Comparison of ENCODE assay signal across 24 cellular contexts in genomic region chr15:88284441-88285106, GRCh38. TPM values are rescaled to one million over a fixed set of nuclear protein-coding genes. Genes with fewer than 3 reads are reported as not detected.
"Had no signal": no experiment of that assay in that cellular context is flagged by ENCODE, and none has a peak within 500 bp of the region (broad histone marks: within the 10 kb centered on the region; RNA-seq: fewer than 3 reads in every experiment).

No MANE protein-coding gene starts in this region.

- H3K79me2 ChIP-seq: parathyroid adenoma had no signal

- H3K36me3 Mint-ChIP-seq: activated CD8-positive, alpha-beta memory T cell treated with anti-CD3 and anti-CD28 coated beads, Interleukin-2, amount 10 ng/mL, durations not matched to agents 7 days and 5 days; activated naive CD8-positive, alpha-beta T cell treated with anti-CD3 and anti-CD28 coated beads, Interleukin-2, amount 10 ng/mL, durations not matched to agents 7 days and 5 days; brain; naive B cell; T-cell had no signal

- DNase-seq: activated CD4-positive, alpha-beta memory T cell treated with anti-CD3 and anti-CD28 coated beads, Interleukin-2, amount 10 ng/mL, durations not matched to agents 7 days and 5 days; activated CD4-positive, alpha-beta T cell treated with anti-CD3 and anti-CD28 coated beads for 48 hours; activated CD4-positive, CD25-positive, alpha-beta regulatory T cell; activated CD8-positive, alpha-beta memory T cell treated with anti-CD3 and anti-CD28 coated beads, Interleukin-2, amount 10 ng/mL, durations not matched to agents 7 days and 5 days; activated naive CD4-positive, alpha-beta T cell; activated naive CD8-positive, alpha-beta T cell treated with anti-CD3 and anti-CD28 coated beads, Interleukin-2, amount 10 ng/mL, durations not matched to agents 7 days and 5 days; foreskin keratinocyte; hypothalamus; mammary epithelial cell; mucosa of descending colon; naive B cell; stimulated activated CD4-positive, alpha-beta T cell treated with anti-CD3 and anti-CD28 coated beads, Interleukin-2, amount 100 ng/mL, for 24 hours; stimulated activated naive CD8-positive, alpha-beta T cell treated with anti-CD3 and anti-CD28 coated beads, Interleukin-15, Interleukin-2, amounts not matched to agents 100 U/mL and 50 U/mL, for 24 hours; substantia nigra; T-cell; tibial artery had no signal

- H3K27ac ChIP-seq: coronary artery, foreskin keratinocyte, parathyroid adenoma, tibial artery had no signal

- H3K9ac ChIP-seq: parathyroid adenoma had no signal

- H3K36me3 ChIP-seq: tibial artery had no signal

- H3K4me3 Mint-ChIP-seq: activated CD4-positive, alpha-beta memory T cell treated with anti-CD3 and anti-CD28 coated beads, Interleukin-2, amount 10 ng/mL, durations not matched to agents 7 days and 5 days; activated CD8-positive, alpha-beta memory T cell treated with anti-CD3 and anti-CD28 coated beads, Interleukin-2, amount 10 ng/mL, durations not matched to agents 7 days and 5 days; activated naive CD8-positive, alpha-beta T cell treated with anti-CD3 and anti-CD28 coated beads, Interleukin-2, amount 10 ng/mL, durations not matched to agents 7 days and 5 days; brain; central memory CD8-positive, alpha-beta T cell; naive B cell; T-cell had no signal

- H3K27me3 ChIP-seq: foreskin keratinocyte had no signal

- H3K9me3 ChIP-seq: mucosa of descending colon had no signal

- H3K9me3 Mint-ChIP-seq: activated CD4-positive, alpha-beta memory T cell treated with anti-CD3 and anti-CD28 coated beads, Interleukin-2, amount 10 ng/mL, durations not matched to agents 7 days and 5 days; activated naive CD8-positive, alpha-beta T cell treated with anti-CD3 and anti-CD28 coated beads, Interleukin-2, amount 10 ng/mL, durations not matched to agents 7 days and 5 days; central memory CD8-positive, alpha-beta T cell; T-cell had no signal

- H3K4me3 ChIP-seq: coronary artery, mucosa of descending colon, tibial artery had no signal

- H3K27ac Mint-ChIP-seq: activated CD4-positive, alpha-beta memory T cell treated with anti-CD3 and anti-CD28 coated beads, Interleukin-2, amount 10 ng/mL, durations not matched to agents 7 days and 5 days; activated CD8-positive, alpha-beta memory T cell treated with anti-CD3 and anti-CD28 coated beads, Interleukin-2, amount 10 ng/mL, durations not matched to agents 7 days and 5 days; activated naive CD8-positive, alpha-beta T cell treated with anti-CD3 and anti-CD28 coated beads, Interleukin-2, amount 10 ng/mL, durations not matched to agents 7 days and 5 days; brain; naive B cell; T-cell had no signal

- ATAC-seq: activated CD8-positive, alpha-beta memory T cell treated with anti-CD3 and anti-CD28 coated beads, Interleukin-2, amount 10 ng/mL, durations not matched to agents 7 days and 5 days; foreskin keratinocyte; left lobe of liver; mucosa of descending colon; stimulated activated naive CD8-positive, alpha-beta T cell treated with anti-CD3 and anti-CD28 coated beads, Interleukin-15, Interleukin-2, amounts not matched to agents 100 U/mL and 50 U/mL, for 24 hours; T-cell had no signal

- H3K4me1 ChIP-seq: foreskin keratinocyte, parathyroid adenoma, tibial artery had no signal

- H3K4me1 Mint-ChIP-seq: activated CD4-positive, alpha-beta memory T cell treated with anti-CD3 and anti-CD28 coated beads, Interleukin-2, amount 10 ng/mL, durations not matched to agents 7 days and 5 days; activated CD8-positive, alpha-beta memory T cell treated with anti-CD3 and anti-CD28 coated beads, Interleukin-2, amount 10 ng/mL, durations not matched to agents 7 days and 5 days; activated naive CD8-positive, alpha-beta T cell treated with anti-CD3 and anti-CD28 coated beads, Interleukin-2, amount 10 ng/mL, durations not matched to agents 7 days and 5 days; central memory CD8-positive, alpha-beta T cell; naive B cell; T-cell had no signal

RNA-seq across cellular contexts. Expression of gene NTRK3, which starts 28.0 kb away (rescaled TPM):
- total RNA-seq: activated CD4-positive, alpha-beta memory T cell treated with anti-CD3 and anti-CD28 coated beads, Interleukin-2, amount 10 ng/mL, durations not matched to agents 7 days and 5 days; activated CD8-positive, alpha-beta memory T cell treated with anti-CD3 and anti-CD28 coated beads, Interleukin-2, amount 10 ng/mL, durations not matched to agents 7 days and 5 days; activated naive CD8-positive, alpha-beta T cell treated with anti-CD3 and anti-CD28 coated beads, Interleukin-2, amount 10 ng/mL, durations not matched to agents 7 days and 5 days; epithelial cell of proximal tubule; fibroblast of lung; foreskin keratinocyte; mammary epithelial cell; T-cell had no signal
- polyA plus RNA-seq: foreskin keratinocyte, keratinocyte, mammary epithelial cell had no signal
